12 cellular contexts compared by ENCODE assay signal in genomic region chr18:61605376-61606067, GRCh38.
DNase-seq lines count a peak whose midpoint lies in the region; ATAC-seq, FAIRE-seq and TF ChIP-seq lines count a peak whose summit lies in the region.
"Had no signal": no experiment of that assay in that cellular context is flagged by ENCODE, and none has a peak within 500 bp of the region (broad histone marks: within the 10 kb centered on the region; RNA-seq: fewer than 3 reads in every experiment).

No MANE protein-coding gene starts in this region.

- H3K4me3 Mint-ChIP-seq in WTC11, result peak overlapping the region; percentile 58
- H3K4me3 Mint-ChIP-seq in osteocyte (ENCODE audit: unreplicated experiment), result peak overlapping the region; percentile 75
- H3K4me3 Mint-ChIP-seq: natural killer cell treated with Interleukin-12 subunit alpha and Interleukin-12 subunit beta and Interleukin-15 and Interleukin-18, amount 100 ng/mL, for 72 hours had no signal

- CTCF ChIA-PET in WTC11 (lab: Charles Lee), result interaction anchor here (1.0 to 3.0 kb wide), 3 partner anchors 11 to 31 kb away, joined by 7 to 12 read pairs (median 8); no protein-coding TSS in a partner anchor

- peaks cover 20% of the 10 kb centered on the region for H3K9me3 Mint-ChIP-seq in WTC11
- H3K9me3 Mint-ChIP-seq in osteocyte (ENCODE audit: unreplicated experiment), result peaks cover 4% of the 10 kb centered on the region
- H3K9me3 Mint-ChIP-seq: natural killer cell treated with Interleukin-12 subunit alpha and Interleukin-12 subunit beta and Interleukin-15 and Interleukin-18, amount 100 ng/mL, for 72 hours had no signal

- DNase-seq in D721Med (ENCODE audit: insufficient read length, low spot score) (no peak), WTC11 (ENCODE audit: low spot score) (no peak), fibroblast of villous mesenchyme (ENCODE audit: low read depth) (no peak), osteocyte (ENCODE audit: extremely low spot score, unreplicated experiment) (no peak), NCI-H510A (lab: John Stamatoyannopoulos, UW) (no peak), COLO829 (ENCODE audit: low spot score) (no peak)
- DNase-seq in stimulated activated CD4-positive, alpha-beta T cell treated with anti-CD3 and anti-CD28 coated beads, Interleukin-15, amount 100 ng/mL, for 24 hours, result no peak
- DNase-seq: activated T-cell treated with anti-CD3 and anti-CD28 coated beads, Interleukin-2, amount 50 U/mL, for 48 hours; cortex of kidney; stimulated activated naive CD4-positive, alpha-beta T cell treated with Interleukin-2 at 50 U/mL for 16 hours had no signal

- POLR2A ChIA-PET in WTC11 (lab: Charles Lee), result no interaction called here

- H3K27me3 Mint-ChIP-seq in WTC11 (ENCODE audit: low read depth), result no peaks in the 10 kb centered on the region; the same call in 1 of the 2 replicates
- no peaks in the 10 kb centered on the region for H3K27me3 Mint-ChIP-seq in osteocyte (ENCODE audit: unreplicated experiment)

- no peak for TF ChIP-seq CTCF in D721Med (IDR thresholded peaks at IDR 0.05; ENCODE audit: insufficient read depth, missing control alignments)
- TF ChIP-seq CTCF in WTC11 (IDR thresholded peaks at IDR 0.05), result no peak
- no peak for TF ChIP-seq CTCF in fibroblast of villous mesenchyme (IDR thresholded peaks at IDR 0.05; ENCODE audit: insufficient read depth, low read depth, low read length)
- TF ChIP-seq CTCF in osteocyte (IDR thresholded peaks at IDR 0.05), result no peak

- FAIRE-seq in D721Med (lab: Jason Lieb, UNC), result peak; percentile 93

- H3K27ac Mint-ChIP-seq in WTC11 (peak overlapping the region; percentile 69), osteocyte (ENCODE audit: unreplicated experiment) (peak overlapping the region; percentile 95)
- H3K27ac Mint-ChIP-seq: natural killer cell treated with Interleukin-12 subunit alpha and Interleukin-12 subunit beta and Interleukin-15 and Interleukin-18, amount 100 ng/mL, for 72 hours had no signal

- H3K36me3 Mint-ChIP-seq in WTC11, result peaks cover 19% of the 10 kb centered on the region
- peaks cover 9% of the 10 kb centered on the region for H3K36me3 Mint-ChIP-seq in osteocyte (ENCODE audit: unreplicated experiment)
- H3K36me3 Mint-ChIP-seq: natural killer cell treated with Interleukin-12 subunit alpha and Interleukin-12 subunit beta and Interleukin-15 and Interleukin-18, amount 100 ng/mL, for 72 hours had no signal

- H3K4me1 Mint-ChIP-seq in WTC11 (peaks cover 47% of the 10 kb centered on the region), osteocyte (ENCODE audit: unreplicated experiment) (peaks cover 62% of the 10 kb centered on the region)

- H3K4me3 ChIP-seq in fibroblast of villous mesenchyme (ENCODE audit: low read depth, low read length), result peak overlapping the region; percentile 50

- no peak for ATAC-seq in WTC11
- no peak for ATAC-seq in HG02623 (IDR thresholded peaks at IDR 0.05; ENCODE audit: unreplicated experiment)
- ATAC-seq: natural killer cell treated with Interleukin-12 subunit alpha and Interleukin-12 subunit beta and Interleukin-15 and Interleukin-18, amount 100 ng/mL, for 72 hours had no signal

TF ChIP-seq in WTC11, 78 proteins besides CTCF, POLR2A, EP300 and RAD21:
- TF ChIP-seq ZNF317 (CRISPR knock-in tag; IDR thresholded peaks at IDR 0.05; ENCODE audit: borderline replicate concordance, low read depth) (no peak), ESRRA (CRISPR knock-in tag; IDR thresholded peaks at IDR 0.05; ENCODE audit: borderline replicate concordance) (no peak), JUN (CRISPR knock-in tag; IDR thresholded peaks at IDR 0.05) (no peak), ZNF512 (CRISPR knock-in tag; IDR thresholded peaks at IDR 0.05; ENCODE audit: borderline replicate concordance) (no peak)
